11 cellular contexts compared by ENCODE assay signal in the genomic region with DNA sequence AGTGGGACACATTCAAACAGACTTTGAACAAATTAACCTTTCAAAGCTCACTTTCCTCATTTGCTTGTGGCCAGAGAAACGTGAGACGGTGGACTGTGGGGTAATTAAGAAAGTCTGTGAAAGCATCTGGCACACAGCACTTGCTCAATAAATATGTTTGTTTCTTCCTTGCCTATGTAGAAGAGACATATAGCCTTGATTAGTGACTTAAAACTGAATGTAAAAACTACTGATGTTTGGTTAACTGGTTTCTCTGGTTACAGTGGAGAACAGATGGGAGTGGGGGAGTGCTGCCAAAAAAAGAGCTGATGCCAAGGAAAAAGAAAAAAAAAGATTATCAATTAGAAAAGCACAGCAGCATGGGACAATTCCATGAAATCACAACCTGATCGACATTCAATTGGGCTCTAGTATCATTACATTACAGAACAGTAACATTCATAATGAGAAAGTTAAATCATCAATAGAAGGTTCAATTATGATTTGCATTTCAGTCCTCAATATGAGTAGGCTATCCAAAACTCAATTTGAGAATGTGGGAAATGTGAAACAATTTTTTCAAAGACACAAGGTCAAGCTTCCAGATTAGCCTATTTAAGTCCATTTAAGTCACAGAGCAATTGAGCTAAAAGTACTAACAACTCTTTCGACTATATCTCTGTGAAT. TPM values are rescaled to one million over a fixed set of nuclear protein-coding genes. Genes with fewer than 3 reads are reported as not detected.
DNase-seq lines count a peak whose midpoint lies in the region; ATAC-seq, FAIRE-seq and TF ChIP-seq lines count a peak whose summit lies in the region.
"Had no signal": no experiment of that assay in that cellular context is flagged by ENCODE, and none has a peak within 500 bp of the region (broad histone marks: within the 10 kb centered on the region; RNA-seq: fewer than 3 reads in every experiment).

No MANE protein-coding gene starts in this region.

- CTCF ChIA-PET in activated CD8-positive, alpha-beta memory T cell treated with anti-CD3 and anti-CD28 coated beads, Interleukin-2, amount 10 ng/mL, durations not matched to agents 7 days and 5 days (lab: Charles Lee): no interaction called here

- no peak for TF ChIP-seq CTCF in lower lobe of right lung (IDR thresholded peaks at IDR 0.05)

- peaks cover 35% of the 10 kb centered on the region for H3K36me3 Mint-ChIP-seq in activated CD8-positive, alpha-beta memory T cell treated with anti-CD3 and anti-CD28 coated beads, Interleukin-2, amount 10 ng/mL, durations not matched to agents 7 days and 5 days
- H3K36me3 Mint-ChIP-seq in stimulated activated effector memory CD8-positive, alpha-beta T cell treated with anti-CD3 and anti-CD28 coated beads, Interleukin-12 subunit alpha, Interleukin-12 subunit beta, amount 100 ng/mL, for 72 hours: peaks cover 12% of the 10 kb centered on the region

- peak; percentile 39 for ATAC-seq in activated CD8-positive, alpha-beta memory T cell treated with anti-CD3 and anti-CD28 coated beads, Interleukin-2, amount 10 ng/mL, durations not matched to agents 7 days and 5 days
- peak; percentile 95 for ATAC-seq in stimulated activated effector memory CD8-positive, alpha-beta T cell treated with anti-CD3 and anti-CD28 coated beads, Interleukin-12 subunit alpha, Interleukin-12 subunit beta, amount 100 ng/mL, for 72 hours
- ATAC-seq in lower lobe of right lung: no peak
- no peak for ATAC-seq in HG02642 (IDR thresholded peaks at IDR 0.05; ENCODE audit: poor library complexity, unreplicated experiment)
- ATAC-seq: left lobe of liver had no signal

- H3K4me1 Mint-ChIP-seq in activated CD8-positive, alpha-beta memory T cell treated with anti-CD3 and anti-CD28 coated beads, Interleukin-2, amount 10 ng/mL, durations not matched to agents 7 days and 5 days: peaks cover 41% of the 10 kb centered on the region
- H3K4me1 Mint-ChIP-seq in stimulated activated effector memory CD8-positive, alpha-beta T cell treated with anti-CD3 and anti-CD28 coated beads, Interleukin-12 subunit alpha, Interleukin-12 subunit beta, amount 100 ng/mL, for 72 hours: peaks cover 76% of the 10 kb centered on the region

- peaks cover 7% of the 10 kb centered on the region for H3K9me3 Mint-ChIP-seq in activated CD8-positive, alpha-beta memory T cell treated with anti-CD3 and anti-CD28 coated beads, Interleukin-2, amount 10 ng/mL, durations not matched to agents 7 days and 5 days (ENCODE audit: low read depth)
- peaks cover 4% of the 10 kb centered on the region for H3K9me3 Mint-ChIP-seq in stimulated activated effector memory CD8-positive, alpha-beta T cell treated with anti-CD3 and anti-CD28 coated beads, Interleukin-12 subunit alpha, Interleukin-12 subunit beta, amount 100 ng/mL, for 72 hours

- no peak overlapping the region for H3K27ac Mint-ChIP-seq in activated CD8-positive, alpha-beta memory T cell treated with anti-CD3 and anti-CD28 coated beads, Interleukin-2, amount 10 ng/mL, durations not matched to agents 7 days and 5 days
- no peak overlapping the region for H3K27ac Mint-ChIP-seq in stimulated activated effector memory CD8-positive, alpha-beta T cell treated with anti-CD3 and anti-CD28 coated beads, Interleukin-12 subunit alpha, Interleukin-12 subunit beta, amount 100 ng/mL, for 72 hours

- H3K9me3 ChIP-seq in lower lobe of right lung: no peaks in the 10 kb centered on the region

- DNase-seq in activated CD8-positive, alpha-beta memory T cell treated with anti-CD3 and anti-CD28 coated beads, Interleukin-2, amount 10 ng/mL, durations not matched to agents 7 days and 5 days: no peak
- no peak for DNase-seq in activated CD8-positive, alpha-beta memory T cell treated with anti-CD3 and anti-CD28 coated beads for 24 hours
- DNase-seq in NCI-H1694 (lab: John Stamatoyannopoulos, UW) (peak; percentile 52), lower lobe of right lung (no peak), NCI-H2081 (lab: John Stamatoyannopoulos, UW) (no peak)
- DNase-seq in stimulated activated effector memory CD8-positive, alpha-beta T cell treated with anti-CD3 and anti-CD28 coated beads, Interleukin-12 subunit alpha, Interleukin-12 subunit beta, amount 100 ng/mL, for 72 hours (ENCODE audit: low spot score in 2 of 2): no peak
- DNase-seq: NCI-H2227 treated with DMSO at 0.1 percent for 48 hours had no signal

- peaks cover 78% of the 10 kb centered on the region for H3K4me1 ChIP-seq in lower lobe of right lung

- H3K27me3 Mint-ChIP-seq in activated CD8-positive, alpha-beta memory T cell treated with anti-CD3 and anti-CD28 coated beads, Interleukin-2, amount 10 ng/mL, durations not matched to agents 7 days and 5 days: no peaks in the 10 kb centered on the region

- intact Hi-C loops in lower lobe of right lung (cut with DNase I): no loop called here

- no peak overlapping the region for H3K27ac ChIP-seq in lower lobe of right lung
- H3K27ac ChIP-seq: VCaP had no signal

- FAIRE-seq in endometrium (lab: Jason Lieb, UNC): peak; percentile 23

- H3K4me3 ChIP-seq in lower lobe of right lung: no peak overlapping the region

- no peaks in the 10 kb centered on the region for H3K27me3 ChIP-seq in lower lobe of right lung (ENCODE audit: low read depth)

- H3K36me3 ChIP-seq in lower lobe of right lung: no peaks in the 10 kb centered on the region

- no peak overlapping the region for H3K4me3 Mint-ChIP-seq in activated CD8-positive, alpha-beta memory T cell treated with anti-CD3 and anti-CD28 coated beads, Interleukin-2, amount 10 ng/mL, durations not matched to agents 7 days and 5 days
- peak overlapping the region; percentile 47 for H3K4me3 Mint-ChIP-seq in stimulated activated effector memory CD8-positive, alpha-beta T cell treated with anti-CD3 and anti-CD28 coated beads, Interleukin-12 subunit alpha, Interleukin-12 subunit beta, amount 100 ng/mL, for 72 hours

RNA-seq across cellular contexts. Expression of gene CUL3, which starts 14.7 kb away (rescaled TPM):
- total RNA-seq in activated CD8-positive, alpha-beta memory T cell treated with anti-CD3 and anti-CD28 coated beads, Interleukin-2, amount 10 ng/mL, durations not matched to agents 7 days and 5 days: 10 to 100 TPM; 72.2 to 79.8 TPM
- 79.2 TPM for total RNA-seq in lower lobe of right lung

Comparison
In these comparisons a context has a peak if more than half of its experiments do, and no peak if none do; other contexts are left out.
1. ATAC-seq: peak in activated CD8-positive, alpha-beta memory T cell treated with anti-CD3 and anti-CD28 coated beads, Interleukin-2, amount 10 ng/mL, durations not matched to agents 7 days and 5 days (single experiment) and stimulated activated effector memory CD8-positive, alpha-beta T cell treated with anti-CD3 and anti-CD28 coated beads, Interleukin-12 subunit alpha, Interleukin-12 subunit beta, amount 100 ng/mL, for 72 hours (single experiment); none in lower lobe of right lung (0 of 2) and HG02642 (single experiment).